ENCODE assay signal across 2 cellular contexts in genomic region chr7:127158659-127159058, GRCh38.
TF ChIP-seq lines count a peak whose summit lies in the region.

No MANE protein-coding gene starts in this region.

TF ChIP-seq in SK-N-SH, 30 proteins besides CTCF, POLR2A, EP300 and RAD21 (continued from another document):
- TF ChIP-seq PBX3 (IDR thresholded peaks at IDR 0.05) = no peak
- TF ChIP-seq MEF2A (IDR thresholded peaks at IDR 0.05; ENCODE audit: borderline replicate concordance, low read depth) = no peak
- TF ChIP-seq JUND (IDR thresholded peaks at IDR 0.05) = no peak
- TF ChIP-seq FOXJ3 (CRISPR knock-in tag; IDR thresholded peaks at IDR 0.05) = no peak
- TF ChIP-seq YY1 (IDR thresholded peaks at IDR 0.05; ENCODE audit: low read depth) = no peak
- TF ChIP-seq EZH2phosphoT487 (IDR thresholded peaks at IDR 0.05; ENCODE audit: borderline replicate concordance, low read depth) = no peak
- no peak for TF ChIP-seq MAX (IDR thresholded peaks at IDR 0.05; ENCODE audit: low read depth)
- no peak for TF ChIP-seq SIN3A (IDR thresholded peaks at IDR 0.05; ENCODE audit: borderline replicate concordance, low read depth, low read length)
- no peak for TF ChIP-seq IRF3 (IDR thresholded peaks at IDR 0.05; ENCODE audit: low read depth, low read length)
- TF ChIP-seq USF1 (IDR thresholded peaks at IDR 0.05; ENCODE audit: borderline replicate concordance, low read depth) = no peak
- TF ChIP-seq NFIC (IDR thresholded peaks at IDR 0.05; ENCODE audit: borderline replicate concordance) = no peak

TF ChIP-seq in SK-N-SH treated with all-trans-retinoic acid at 6 μM for 48 hours, 23 proteins besides CTCF, POLR2A, EP300 and RAD21 (continued from another document):
- TF ChIP-seq TSHZ2 (CRISPR knock-in tag; IDR thresholded peaks at IDR 0.05) (no peak), ESRRG (CRISPR knock-in tag; IDR thresholded peaks at IDR 0.05) (no peak), PPARA (CRISPR knock-in tag; IDR thresholded peaks at IDR 0.05; ENCODE audit: borderline replicate concordance) (no peak), GLIS3 (CRISPR knock-in tag; IDR thresholded peaks at IDR 0.05) (no peak), CSRNP3 (CRISPR knock-in tag; IDR thresholded peaks at IDR 0.05) (no peak), CSDC2 (CRISPR knock-in tag; IDR thresholded peaks at IDR 0.05) (no peak), OSR1 (CRISPR knock-in tag; IDR thresholded peaks at IDR 0.05) (no peak), SNAI2 (CRISPR knock-in tag; IDR thresholded peaks at IDR 0.05) (no peak), ZFP30 (CRISPR knock-in tag; IDR thresholded peaks at IDR 0.05) (no peak)
